ENCODE assay signal across 16 cellular contexts in genomic region chr15:67194171-67195114, GRCh38.
DNase-seq lines count a peak whose midpoint lies in the region; ATAC-seq, FAIRE-seq and TF ChIP-seq lines count a peak whose summit lies in the region.
"Had no signal": no experiment of that assay in that cellular context is flagged by ENCODE, and none has a peak within 500 bp of the region (broad histone marks: within the 10 kb centered on the region; RNA-seq: fewer than 3 reads in every experiment).

No MANE protein-coding gene starts in this region.

- no peak for TF ChIP-seq RAD21 in SK-N-SH (IDR thresholded peaks at IDR 0.05; ENCODE audit: low read length)

- no peak overlapping the region for H2AFZ ChIP-seq in SK-N-SH (ENCODE audit: low read depth)

- no peaks in the 10 kb centered on the region for H3K9me3 ChIP-seq in SK-N-SH
- H3K9me3 ChIP-seq in T-helper 17 cell (ENCODE audit: control insufficient read depth, low read length, poor library complexity, severe bottlenecking): no peaks in the 10 kb centered on the region

- no peaks in the 10 kb centered on the region for H3K27me3 Mint-ChIP-seq in T-helper 17 cell
- H3K27me3 Mint-ChIP-seq in stimulated activated naive B cell treated with anti-CD40 and anti-IgM and Interleukin-4, amounts not matched to agents 10 μg/mL and 1 μg/mL and 100 μg/mL, for 72 hours: no peaks in the 10 kb centered on the region

- H4K20me1 ChIP-seq in SK-N-SH (ENCODE audit: insufficient read depth): no peaks in the 10 kb centered on the region

- H3K36me3 ChIP-seq in SK-N-SH (replicated peaks in 1 of 2; ENCODE audit: control insufficient read depth in 1 of 2, insufficient read depth in 2 of 2, low read length in 1 of 2): peaks cover 31 to 47% of the 10 kb centered on the region in 2 experiments

- peaks cover 3% of the 10 kb centered on the region for H3K36me3 Mint-ChIP-seq in T-helper 17 cell (ENCODE audit: low read depth)
- H3K36me3 Mint-ChIP-seq in stimulated activated naive B cell treated with anti-CD40 and anti-IgM and Interleukin-4, amounts not matched to agents 10 μg/mL and 1 μg/mL and 100 μg/mL, for 72 hours: peaks cover 46 to 69% of the 10 kb centered on the region in 2 donors

- CTCF ChIA-PET in SK-N-SH (lab: Yijun Ruan, JAX): no interaction called here

- POLR2A ChIA-PET in SK-N-SH (lab: Yijun Ruan, JAX): no interaction called here

- peaks cover 0 to 9% of the 10 kb centered on the region in 2 experiments; a peak in 1 of 4 replicates for H3K4me1 ChIP-seq in SK-N-SH (ENCODE audit: control insufficient read depth in 1 of 2, insufficient read depth in 2 of 2, low read depth in 1 of 2, low read length in 1 of 2)

- H3K4me3 ChIP-seq in SK-N-SH (ENCODE audit: low read depth in 2 of 2, low read length in 1 of 2): no peak overlapping the region

- H3K9me2 ChIP-seq in SK-N-SH: no peaks in the 10 kb centered on the region

- TF ChIP-seq EP300 in SK-N-SH (IDR thresholded peaks at IDR 0.05; ENCODE audit: borderline replicate concordance in 1 of 2, low read depth in 1 of 2, low read length in 1 of 2): no peak

- no peak overlapping the region for H3K27ac ChIP-seq in SK-N-SH (ENCODE audit: low read depth in 2 of 2, low read length in 1 of 2)

- no peak for TF ChIP-seq CTCF in SK-N-SH (IDR thresholded peaks at IDR 0.05)

- no peaks in the 10 kb centered on the region for H3K79me2 ChIP-seq in SK-N-SH (ENCODE audit: insufficient read depth)

- H3F3A ChIP-seq in SK-N-SH (replicated peaks; ENCODE audit: insufficient read depth): peaks cover 4% of the 10 kb centered on the region

- DNase-seq in SK-N-SH (no peak), T-helper 17 cell (no peak), left ventricle myocardium superior (peak; percentile 52), RCC 7860 (ENCODE audit: low spot score) (no peak), posterior vena cava (ENCODE audit: low spot score) (no peak)
- DNase-seq in stimulated activated naive B cell treated with anti-CD40 and anti-IgM and Interleukin-4, amounts not matched to agents 10 μg/mL and 1 μg/mL and 100 μg/mL, for 72 hours: no peak
- DNase-seq: 8988T; activated CD4-positive, alpha-beta T cell treated with anti-CD3 and anti-CD28 coated beads, Interleukin-2, amount 50 U/mL, for 1 hour; amniotic stem cell; endodermal cell; H7; NCI-H1417 treated with DMSO at 0.1 percent for 48 hours; NCI-H774; stimulated activated CD8-positive, alpha-beta memory T cell treated with anti-CD3 and anti-CD28 coated beads, Interleukin-4, amount 100 ng/mL, for 48 hours had no signal

- ATAC-seq in SK-N-SH treated with all-trans-retinoic acid at 6 μM for 48 hours (no peak), T-helper 17 cell (no peak), left ventricle myocardium superior (peak; percentile 43), GM18858 (IDR thresholded peaks at IDR 0.05; ENCODE audit: unreplicated experiment) (no peak)
- ATAC-seq in stimulated activated naive B cell treated with anti-CD40 and anti-IgM and Interleukin-4, amounts not matched to agents 10 μg/mL and 1 μg/mL and 100 μg/mL, for 72 hours (replicated peaks): no peak

- intact Hi-C loops in left ventricle myocardium superior (cut with micrococcal nuclease) (no loop called here), posterior vena cava (cut with DNase I) (no loop called here)

- 91% methylated on average over 9 of the region's 9 CpGs for WGBS in SK-N-SH (ENCODE audit: low lambda C conversion rate)

- FAIRE-seq in RCC 7860 (lab: Jason Lieb, UNC): no peak

- no peaks in the 10 kb centered on the region for H3K27me3 ChIP-seq in SK-N-SH (ENCODE audit: insufficient read depth)

- H3K4me2 ChIP-seq in SK-N-SH: no peak overlapping the region

- no peak overlapping the region for H3K9ac ChIP-seq in SK-N-SH

- no peak overlapping the region for H3K27ac Mint-ChIP-seq in T-helper 17 cell
- peak overlapping the region; percentile 38 for H3K27ac Mint-ChIP-seq in stimulated activated naive B cell treated with anti-CD40 and anti-IgM and Interleukin-4, amounts not matched to agents 10 μg/mL and 1 μg/mL and 100 μg/mL, for 72 hours
- H3K27ac Mint-ChIP-seq: endodermal cell had no signal

- H3K4me1 Mint-ChIP-seq in T-helper 17 cell: peaks cover 18% of the 10 kb centered on the region
- peaks cover 18 to 24% of the 10 kb centered on the region in 2 donors for H3K4me1 Mint-ChIP-seq in stimulated activated naive B cell treated with anti-CD40 and anti-IgM and Interleukin-4, amounts not matched to agents 10 μg/mL and 1 μg/mL and 100 μg/mL, for 72 hours
- H3K4me1 Mint-ChIP-seq: endodermal cell had no signal

- no peaks in the 10 kb centered on the region for H3K9me3 Mint-ChIP-seq in stimulated activated naive B cell treated with anti-CD40 and anti-IgM and Interleukin-4, amounts not matched to agents 10 μg/mL and 1 μg/mL and 100 μg/mL, for 72 hours
- H3K9me3 Mint-ChIP-seq: endodermal cell had no signal

- H3K4me3 Mint-ChIP-seq in T-helper 17 cell: peak overlapping the region; percentile 15
- no peak overlapping the region for H3K4me3 Mint-ChIP-seq in stimulated activated naive B cell treated with anti-CD40 and anti-IgM and Interleukin-4, amounts not matched to agents 10 μg/mL and 1 μg/mL and 100 μg/mL, for 72 hours
- H3K4me3 Mint-ChIP-seq: endodermal cell had no signal

TF ChIP-seq in SK-N-SH, 30 proteins besides CTCF, POLR2A, EP300 and RAD21:
- no peak for TF ChIP-seq FOXJ3 (CRISPR knock-in tag; IDR thresholded peaks at IDR 0.05)
- TF ChIP-seq POLR2AphosphoS5 (IDR thresholded peaks at IDR 0.05; ENCODE audit: low read depth, low read length): 0 out of 2 replicates have a peak, but pooled peaks have one; percentile 3
- no peak for TF ChIP-seq NFIC (IDR thresholded peaks at IDR 0.05; ENCODE audit: borderline replicate concordance)

TF ChIP-seq in SK-N-SH treated with all-trans-retinoic acid at 6 μM for 48 hours, 23 proteins besides CTCF, POLR2A, EP300 and RAD21:
- no peak for TF ChIP-seq ARNTL (CRISPR knock-in tag; IDR thresholded peaks at IDR 0.05; ENCODE audit: borderline replicate concordance, low read depth)
